8 cellular contexts compared by ENCODE assay signal in the genomic region with DNA sequence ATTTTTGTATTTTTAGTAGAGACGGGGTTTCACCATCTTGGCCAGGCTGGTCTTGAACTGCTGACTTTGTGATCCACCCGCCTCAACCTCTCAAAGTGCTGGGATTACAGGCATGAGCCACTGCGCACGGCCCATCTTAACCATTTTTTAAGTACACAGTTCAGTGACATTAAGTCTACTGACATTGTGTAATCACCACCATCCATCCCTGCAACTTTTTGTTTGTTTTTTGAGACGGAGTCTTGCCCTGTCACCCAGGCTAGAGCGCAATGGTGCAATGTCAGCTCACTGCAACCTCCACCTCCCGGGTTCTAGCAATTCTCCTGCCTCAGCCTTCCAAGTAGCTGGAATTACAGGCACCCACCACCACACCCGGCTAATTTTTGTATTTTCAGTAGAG. TPM values are rescaled to one million over a fixed set of nuclear protein-coding genes. Genes with fewer than 3 reads are reported as not detected.
A peak's percentile ranks its signal among the peaks of the same experiment; 100 is the strongest.
DNase-seq lines count a peak whose midpoint lies in the region; ATAC-seq, FAIRE-seq and TF ChIP-seq lines count a peak whose summit lies in the region.
"Not testable (repeated sequence)": the region's sequence is repeated elsewhere in the genome, so short reads cannot be mapped to it uniquely, and the experiment has no call there.

No MANE protein-coding gene starts in this region.

- H3K9ac ChIP-seq in IMR-90 (ENCODE audit: low read depth, low read length); K562 (ENCODE audit: insufficient read depth in 1 of 2, low read depth in 2 of 2, low read length in 2 of 2); HepG2 (ENCODE audit: insufficient read depth, low read depth, low read length): not testable (repeated sequence)

- H3K27ac Mint-ChIP-seq in WTC11: not testable (repeated sequence)
- peak overlapping the region; percentile 42 for H3K27ac Mint-ChIP-seq in activated CD8-positive, alpha-beta memory T cell treated with anti-CD3 and anti-CD28 coated beads, Interleukin-2, amount 10 ng/mL, durations not matched to agents 7 days and 5 days
- H3K27ac Mint-ChIP-seq in activated T-helper 17 cell treated with anti-CD3 and anti-CD28 coated beads, Interleukin-2, amount 50 U/mL, for 72 hours: peak overlapping the region; percentile 41
- H3K27ac Mint-ChIP-seq in stimulated activated naive B cell treated with anti-CD40 and anti-IgM and Interleukin-4, amounts not matched to agents 10 μg/mL and 1 μg/mL and 100 μg/mL, for 72 hours: peak overlapping the region; percentile 25

- in situ Hi-C loops in IMR-90 (cut with MboI; ENCODE audit: low sequenced_read_pairs); K562 (cut with MboI); HepG2 (cut with HindIII; ENCODE audit: extremely low pct_ligation_motif_present, low pct_unique_long_range_greater_than_20kb): not testable (repeated sequence)

- POLR2A ChIA-PET in IMR-90 (lab: Charles Lee; ENCODE audit: unreplicated experiment); WTC11 (lab: Charles Lee); HepG2 (lab: Yijun Ruan, JAX): not testable (repeated sequence)
- POLR2A ChIA-PET in K562 (lab: Yijun Ruan, JAX): interaction anchor here (0.9 kb wide), 1 partner anchor 9 kb away, joined by 3 read pairs; no protein-coding TSS in a partner anchor

- H3K79me1 ChIP-seq in IMR-90 (ENCODE audit: low read depth in 1 of 2, low read length in 2 of 2): peaks cover 41 to 51% of the 10 kb centered on the region in 2 experiments

- TF ChIP-seq EP300 in K562 (IDR thresholded peaks at IDR 0.05; ENCODE audit: low read length); HepG2 (IDR thresholded peaks at IDR 0.05; ENCODE audit: low read depth in 2 of 2, low read length in 2 of 2); HepG2 (CRISPR knock-in tag; IDR thresholded peaks at IDR 0.05; ENCODE audit: borderline replicate concordance): not testable (repeated sequence)

- not testable (repeated sequence) for H3K14ac ChIP-seq in IMR-90 (replicated peaks; ENCODE audit: low read depth, low read length)

- not testable (repeated sequence) for TF ChIP-seq RAD21 in IMR-90 (IDR thresholded peaks at IDR 0.05; ENCODE audit: low read length); K562 (CRISPR knock-in tag; conservative IDR thresholded peaks at IDR 0.05 in 1 of 2, IDR thresholded peaks at IDR 0.05 in 1 of 2); HepG2 (CRISPR knock-in tag; IDR thresholded peaks at IDR 0.05)

- H3K23ac ChIP-seq in IMR-90 (ENCODE audit: low read depth, low read length): not testable (repeated sequence)

- WGBS in IMR-90 (ENCODE audit: extremely low coverage in 2 of 2, insufficient read length in 1 of 2), 2 experiments: 100% methylated on average over 2 of the region's 8 CpGs; no CpG with 5 or more reads in 1 of the 2 experiments
- 86% methylated on average over 8 of the region's 8 CpGs for WGBS in K562 (ENCODE audit: insufficient coverage, low coverage, missing lambda C conversion rate)
- 82% methylated on average over 8 of the region's 8 CpGs for WGBS in HepG2 (ENCODE audit: low lambda C conversion rate)
- 56% methylated on average over 8 of the region's 8 CpGs for WGBS in right lobe of liver (ENCODE audit: insufficient coverage, low coverage, low lambda C conversion rate, missing lambda C conversion rate)

- H2BK120ac ChIP-seq in IMR-90 (ENCODE audit: low read depth, low read length): not testable (repeated sequence)

- peaks cover 13% of the 10 kb centered on the region for H3K4me1 Mint-ChIP-seq in WTC11
- H3K4me1 Mint-ChIP-seq in activated CD8-positive, alpha-beta memory T cell treated with anti-CD3 and anti-CD28 coated beads, Interleukin-2, amount 10 ng/mL, durations not matched to agents 7 days and 5 days: peaks cover 13% of the 10 kb centered on the region
- H3K4me1 Mint-ChIP-seq in activated T-helper 17 cell treated with anti-CD3 and anti-CD28 coated beads, Interleukin-2, amount 50 U/mL, for 72 hours: peaks cover 34% of the 10 kb centered on the region
- peaks cover 17 to 26% of the 10 kb centered on the region in 2 donors for H3K4me1 Mint-ChIP-seq in stimulated activated naive B cell treated with anti-CD40 and anti-IgM and Interleukin-4, amounts not matched to agents 10 μg/mL and 1 μg/mL and 100 μg/mL, for 72 hours

- H2AFZ ChIP-seq in IMR-90 (replicated peaks; ENCODE audit: low read length, poor library complexity); K562 (ENCODE audit: low read depth, low read length); HepG2 (ENCODE audit: low read length): not testable (repeated sequence)

- H3K56ac ChIP-seq in IMR-90 (ENCODE audit: extremely low read depth, insufficient read depth, low read length): not testable (repeated sequence)

- H3K4me3 ChIP-seq in IMR-90 (ENCODE audit: insufficient read depth, low read depth, low read length); K562; HepG2 (replicated peaks in 1 of 3; ENCODE audit: insufficient read depth in 1 of 3, low read depth in 2 of 3, low read length in 3 of 3); right lobe of liver: not testable (repeated sequence)

- H4K91ac ChIP-seq in IMR-90 (ENCODE audit: insufficient read depth, low read depth, low read length): not testable (repeated sequence)

- not testable (repeated sequence) for BruUV-seq in IMR-90 (replicated peaks; lab: Mats Ljungman, UMichigan); K562 (replicated peaks; lab: Mats Ljungman, UMichigan); HepG2 (replicated peaks; lab: Mats Ljungman, UMichigan)

- H3K36me3 ChIP-seq in IMR-90 (ENCODE audit: control insufficient read depth, insufficient read depth, low read length): peaks cover 26% of the 10 kb centered on the region
- peaks cover 72% of the 10 kb centered on the region for H3K36me3 ChIP-seq in K562 (ENCODE audit: control insufficient read depth, insufficient read depth, low read length)
- H3K36me3 ChIP-seq in HepG2 (replicated peaks in 1 of 2; ENCODE audit: control insufficient read depth in 1 of 2, insufficient read depth in 2 of 2, low read length in 2 of 2): peaks cover 15 to 47% of the 10 kb centered on the region in 2 experiments
- not testable (repeated sequence) for H3K36me3 ChIP-seq in right lobe of liver

- CTCF ChIA-PET in IMR-90 (lab: Yijun Ruan, JAX); activated CD8-positive, alpha-beta memory T cell treated with anti-CD3 and anti-CD28 coated beads, Interleukin-2, amount 10 ng/mL, durations not matched to agents 7 days and 5 days (lab: Charles Lee); K562 (lab: Yijun Ruan, JAX; ENCODE audit: low intra/inter-chr PET ratio); HepG2 (lab: Yijun Ruan, JAX; ENCODE audit: low intra/inter-chr PET ratio, low total read pairs): not testable (repeated sequence)
- CTCF ChIA-PET in WTC11 (lab: Charles Lee): interaction anchor here (0.8 kb wide), 1 partner anchor 42 kb away, joined by 3 read pairs; no protein-coding TSS in a partner anchor

- not testable (repeated sequence) for H3K27me3 ChIP-seq in IMR-90 (ENCODE audit: control insufficient read depth, insufficient read depth, low read length); K562 (ENCODE audit: control insufficient read depth in 2 of 2, insufficient read depth in 2 of 2, low read length in 2 of 2); HepG2 (ENCODE audit: control insufficient read depth in 1 of 2, insufficient read depth in 2 of 2, low read length in 2 of 2); right lobe of liver

- not testable (repeated sequence) for FAIRE-seq in K562 (lab: Jason Lieb, UNC); HepG2 (lab: Jason Lieb, UNC)

- H3K79me2 ChIP-seq in K562 (ENCODE audit: control insufficient read depth, insufficient read depth, low read length): peaks cover 18% of the 10 kb centered on the region
- not testable (repeated sequence) for H3K79me2 ChIP-seq in HepG2 (ENCODE audit: insufficient read depth, low read length)

- peaks cover 25% of the 10 kb centered on the region; the same call in 1 of the 2 replicates for H4K20me1 ChIP-seq in IMR-90 (ENCODE audit: insufficient read depth, low read length)
- H4K20me1 ChIP-seq in K562 (replicated peaks; ENCODE audit: control insufficient read depth, insufficient read depth, low read length); HepG2 (ENCODE audit: insufficient read depth, low read length): not testable (repeated sequence)

- H2BK15ac ChIP-seq in IMR-90 (ENCODE audit: low read depth, low read length): not testable (repeated sequence)

- not testable (repeated sequence) for H3K9me3 Mint-ChIP-seq in WTC11; activated CD8-positive, alpha-beta memory T cell treated with anti-CD3 and anti-CD28 coated beads, Interleukin-2, amount 10 ng/mL, durations not matched to agents 7 days and 5 days (ENCODE audit: low read depth); activated T-helper 17 cell treated with anti-CD3 and anti-CD28 coated beads, Interleukin-2, amount 50 U/mL, for 72 hours; stimulated activated naive B cell treated with anti-CD40 and anti-IgM and Interleukin-4, amounts not matched to agents 10 μg/mL and 1 μg/mL and 100 μg/mL, for 72 hours

- not testable (repeated sequence) for DNase-seq in IMR-90; WTC11 (ENCODE audit: low spot score); activated CD8-positive, alpha-beta memory T cell treated with anti-CD3 and anti-CD28 coated beads, Interleukin-2, amount 10 ng/mL, durations not matched to agents 7 days and 5 days; K562 (ENCODE audit: extremely low read depth in 1 of 4, low spot score in 3 of 4); stimulated activated naive B cell treated with anti-CD40 and anti-IgM and Interleukin-4, amounts not matched to agents 10 μg/mL and 1 μg/mL and 100 μg/mL, for 72 hours
- DNase-seq in HepG2 (ENCODE audit: low spot score) (peak; percentile 43), right lobe of liver (peak in 2 of 3 donors; percentile 31 to 60)

- not testable (repeated sequence) for H3K27ac ChIP-seq in IMR-90 (ENCODE audit: insufficient read depth, low read length); K562 (ENCODE audit: extremely low read depth, low read depth, low read length); HepG2 (ENCODE audit: extremely low read length, insufficient read depth, low read length)
- peak overlapping the region in 1 of 3 donors; percentile 20 for H3K27ac ChIP-seq in right lobe of liver

- H4K8ac ChIP-seq in IMR-90 (ENCODE audit: low read depth in 2 of 2, low read length in 2 of 2): not testable (repeated sequence)

- not testable (repeated sequence) for H4K5ac ChIP-seq in IMR-90 (ENCODE audit: low read depth, low read length)

- not testable (repeated sequence) for H2BK20ac ChIP-seq in IMR-90 (ENCODE audit: low read depth, low read length)

- H3K9me1 ChIP-seq in IMR-90 (ENCODE audit: insufficient read depth, low read length): peaks cover 10% of the 10 kb centered on the region; the same call in 1 of the 2 replicates
- H3K9me1 ChIP-seq in K562 (ENCODE audit: control insufficient read depth, insufficient read depth, low read length): not testable (repeated sequence)

- not testable (repeated sequence) for H3K18ac ChIP-seq in IMR-90 (ENCODE audit: low read depth, low read length)

- peaks cover 29% of the 10 kb centered on the region for H3K36me3 Mint-ChIP-seq in WTC11
- peaks cover 46% of the 10 kb centered on the region for H3K36me3 Mint-ChIP-seq in activated CD8-positive, alpha-beta memory T cell treated with anti-CD3 and anti-CD28 coated beads, Interleukin-2, amount 10 ng/mL, durations not matched to agents 7 days and 5 days
- peaks cover 92% of the 10 kb centered on the region for H3K36me3 Mint-ChIP-seq in activated T-helper 17 cell treated with anti-CD3 and anti-CD28 coated beads, Interleukin-2, amount 50 U/mL, for 72 hours (ENCODE audit: low read depth)
- peaks cover 17 to 40% of the 10 kb centered on the region in 2 donors for H3K36me3 Mint-ChIP-seq in stimulated activated naive B cell treated with anti-CD40 and anti-IgM and Interleukin-4, amounts not matched to agents 10 μg/mL and 1 μg/mL and 100 μg/mL, for 72 hours

- ATAC-seq in IMR-90 (ENCODE audit: low read depth); WTC11; activated CD8-positive, alpha-beta memory T cell treated with anti-CD3 and anti-CD28 coated beads, Interleukin-2, amount 10 ng/mL, durations not matched to agents 7 days and 5 days; activated T-helper 17 cell treated with anti-CD3 and anti-CD28 coated beads, Interleukin-2, amount 50 U/mL, for 72 hours (replicated peaks); K562; stimulated activated naive B cell treated with anti-CD40 and anti-IgM and Interleukin-4, amounts not matched to agents 10 μg/mL and 1 μg/mL and 100 μg/mL, for 72 hours (replicated peaks): not testable (repeated sequence)
- ATAC-seq in HepG2 (peak; percentile 22; the same call in 1 of the 3 replicates), right lobe of liver (peak; percentile 81 to 96 (median 87))

- H3K4me1 ChIP-seq in IMR-90 (ENCODE audit: control insufficient read depth, insufficient read depth, low read length); K562 (replicated peaks in 1 of 2; ENCODE audit: control insufficient read depth in 2 of 2, insufficient read depth in 2 of 2, low read length in 2 of 2); HepG2 (ENCODE audit: insufficient read depth, low read length); right lobe of liver: not testable (repeated sequence)

- dilution Hi-C loops in IMR-90 (cut with HindIII; ENCODE audit: low sequenced_read_pairs, unreplicated experiment): not testable (repeated sequence)

- not testable (repeated sequence) for H3K27me3 Mint-ChIP-seq in WTC11 (ENCODE audit: low read depth); activated CD8-positive, alpha-beta memory T cell treated with anti-CD3 and anti-CD28 coated beads, Interleukin-2, amount 10 ng/mL, durations not matched to agents 7 days and 5 days; activated T-helper 17 cell treated with anti-CD3 and anti-CD28 coated beads, Interleukin-2, amount 50 U/mL, for 72 hours; stimulated activated naive B cell treated with anti-CD40 and anti-IgM and Interleukin-4, amounts not matched to agents 10 μg/mL and 1 μg/mL and 100 μg/mL, for 72 hours

- H3K4ac ChIP-seq in IMR-90 (ENCODE audit: low read depth, low read length): not testable (repeated sequence)

- not testable (repeated sequence) for TF ChIP-seq POLR2A in IMR-90 (IDR thresholded peaks at IDR 0.05; ENCODE audit: low read depth, low read length); K562 (conservative IDR thresholded peaks at IDR 0.05); HepG2 (IDR thresholded peaks at IDR 0.05; ENCODE audit: insufficient read depth in 1 of 2, low read depth in 2 of 2, low read length in 2 of 2); right lobe of liver (IDR thresholded peaks at IDR 0.05)

- intact Hi-C loops in IMR-90 (cut with micrococcal nuclease); K562 (cut with micrococcal nuclease); HepG2 (cut with micrococcal nuclease; ENCODE audit: unreplicated experiment); right lobe of liver (cut with DNase I): not testable (repeated sequence)

- not testable (repeated sequence) for H2AK5ac ChIP-seq in IMR-90 (ENCODE audit: low read depth, low read length)

- H3K4me2 ChIP-seq in IMR-90 (ENCODE audit: low read depth, low read length); K562 (ENCODE audit: insufficient read depth, low read length); HepG2 (ENCODE audit: low read depth, low read length): not testable (repeated sequence)

- H3K4me3 Mint-ChIP-seq in WTC11; activated CD8-positive, alpha-beta memory T cell treated with anti-CD3 and anti-CD28 coated beads, Interleukin-2, amount 10 ng/mL, durations not matched to agents 7 days and 5 days; activated T-helper 17 cell treated with anti-CD3 and anti-CD28 coated beads, Interleukin-2, amount 50 U/mL, for 72 hours; stimulated activated naive B cell treated with anti-CD40 and anti-IgM and Interleukin-4, amounts not matched to agents 10 μg/mL and 1 μg/mL and 100 μg/mL, for 72 hours: not testable (repeated sequence)

- not testable (repeated sequence) for H3K9me3 ChIP-seq in IMR-90 (ENCODE audit: control insufficient read depth, insufficient read depth, low read length); K562 (replicated peaks; ENCODE audit: control insufficient read depth, insufficient read depth, low read depth, low read length); HepG2 (ENCODE audit: low read length); right lobe of liver

- not testable (repeated sequence) for H2AK9ac ChIP-seq in IMR-90 (replicated peaks; ENCODE audit: low read depth, low read length, poor library complexity)

- not testable (repeated sequence) for TF ChIP-seq CTCF in IMR-90 (conservative IDR thresholded peaks at IDR 0.05; ENCODE audit: low read depth, low read length); WTC11 (IDR thresholded peaks at IDR 0.05); K562 (IDR thresholded peaks at IDR 0.05 in 2 of 3, conservative IDR thresholded peaks at IDR 0.05 in 1 of 3; ENCODE audit: insufficient read depth in 2 of 3, low read depth in 1 of 3, low read length in 3 of 3); HepG2 (CRISPR knock-in tag; IDR thresholded peaks at IDR 0.05); right lobe of liver (IDR thresholded peaks at IDR 0.05)

- not testable (repeated sequence) for H2BK5ac ChIP-seq in IMR-90 (ENCODE audit: low read depth, low read length, poor library complexity, severe bottlenecking)

RNA-seq across cellular contexts. Expression of a gene that starts 55.2 kb away (rescaled TPM):
- total RNA-seq in IMR-90 (2012; rRNA removed): 38.2 and 59.7 TPM in 2 replicates
- 32.9 and 41.3 TPM in 2 replicates for polyA plus RNA-seq in IMR-90 (2012; rRNA removed)
- 13.1 and 45.1 TPM in 2 replicates for polyA plus RNA-seq in IMR-90 (2012; cell fraction: cytosol; rRNA removed)
- 29.5 and 36.1 TPM in 2 replicates for polyA plus RNA-seq in IMR-90 (2012; cell fraction: nucleus; rRNA removed; ENCODE audit: low replicate concordance)
- total RNA-seq in WTC11 (2021): 88.7 to 101 TPM (median 95.4 TPM) in 3 replicates
- 10 to 100 TPM; 74.7 to 81.4 TPM for total RNA-seq in activated CD8-positive, alpha-beta memory T cell treated with anti-CD3 and anti-CD28 coated beads, Interleukin-2, amount 10 ng/mL, durations not matched to agents 7 days and 5 days
- total RNA-seq in activated T-helper 17 cell treated with anti-CD3 and anti-CD28 coated beads, Interleukin-2, amount 50 U/mL, for 72 hours: 10 to 100 TPM; 51.7 to 74.1 TPM
- total RNA-seq in K562 (2011; cell fraction: chromatin; rRNA removed; ENCODE audit: low replicate concordance): 32.6 and 51.8 TPM in 2 replicates
- 35.0 and 40.7 TPM in 2 replicates for total RNA-seq in K562 (2011; cell fraction: nucleolus; rRNA removed)
- total RNA-seq in K562 (2011; cell fraction: nucleoplasm; rRNA removed): 39.6 and 50.8 TPM in 2 replicates
- 54.4 and 56.9 TPM in 2 replicates for total RNA-seq in K562 (2014; rRNA removed)
- total RNA-seq in K562 (2014; rRNA removed; fragmentation: Illumina TruSeq; extraction: Trizol): 60.8 and 68.2 TPM in 2 replicates
- 55.3 and 60.2 TPM in 2 replicates for total RNA-seq in K562 (2015; rRNA removed; fragmentation: Illumina TruSeq; extraction: Trizol)
- 84.9 and 94.6 TPM in 2 replicates for total RNA-seq in K562 (2021)
- polyA plus RNA-seq in K562 (2011; rRNA removed): 49.2 and 55.1 TPM in 2 replicates
- polyA plus RNA-seq in K562 (2011; cell fraction: cytosol; rRNA removed): 27.6 and 37.7 TPM in 2 replicates
- 18.4 and 26.1 TPM in 2 replicates for polyA plus RNA-seq in K562 (2011; cell fraction: nucleus; rRNA removed)
- 48.8 and 61.6 TPM in 2 replicates for polyA plus RNA-seq in K562 (2012)
- polyA plus RNA-seq in K562 (2014; fragmentation: Illumina TruSeq; extraction: Trizol): 66.4 and 73.3 TPM in 2 replicates
- 10 to 100 TPM; 18.8 to 21.5 TPM for polyA plus RNA-seq in K562 (2014; fragmentation: Nextera tagmentation; extraction: Ambion mirVana)
- polyA plus RNA-seq in K562 (2014; rRNA removed): 43.9 and 48.7 TPM in 2 replicates
- 76.6 and 82.5 TPM in 2 replicates for polyA minus RNA-seq in K562 (2011; rRNA and poly(A)+ RNA removed)
- 33.6 and 42.7 TPM in 2 replicates for polyA minus RNA-seq in K562 (2011; cell fraction: cytosol; rRNA and poly(A)+ RNA removed)
- 27.1 and 40.3 TPM in 2 replicates for polyA minus RNA-seq in K562 (2011; cell fraction: nucleus; rRNA and poly(A)+ RNA removed)
- total RNA-seq in HepG2 (2016; rRNA removed; fragmentation: Illumina TruSeq; extraction: Trizol): 84.5 and 102 TPM in 2 replicates
- total RNA-seq in HepG2 (2016; cell fraction: cytosol; rRNA removed; fragmentation: Illumina TruSeq; extraction: Trizol; ENCODE audit: low read depth): 20.7 and 21.6 TPM in 2 replicates
- total RNA-seq in HepG2 (2016; cell fraction: insoluble cytoplasmic fraction; rRNA removed; fragmentation: Illumina TruSeq; extraction: Trizol): 86.0 and 93.9 TPM in 2 replicates
- 76.0 and 82.4 TPM in 2 replicates for total RNA-seq in HepG2 (2016; cell fraction: membrane; rRNA removed; fragmentation: Illumina TruSeq; extraction: Trizol)
- 42.1 and 43.2 TPM in 2 replicates for total RNA-seq in HepG2 (2016; cell fraction: nucleus; rRNA removed; fragmentation: Illumina TruSeq; extraction: Trizol)
- polyA plus RNA-seq in HepG2 (2011; rRNA removed): 52.5 and 59.5 TPM in 2 replicates
- polyA plus RNA-seq in HepG2 (2011; cell fraction: cytosol; rRNA removed): 36.8 and 52.8 TPM in 2 replicates
- 22.0 TPM in 2 replicates for polyA plus RNA-seq in HepG2 (2011; cell fraction: nucleus; rRNA removed)
- 57.7 and 69.6 TPM in 2 replicates for polyA plus RNA-seq in HepG2 (2012)
- polyA plus RNA-seq in HepG2 (2016; cell fraction: cytosol; fragmentation: Illumina TruSeq; extraction: Trizol; ENCODE audit: low read depth): 12.8 and 16.5 TPM in 2 replicates
- 135 and 138 TPM in 2 replicates for polyA plus RNA-seq in HepG2 (2016; cell fraction: insoluble cytoplasmic fraction; fragmentation: Illumina TruSeq; extraction: Trizol; ENCODE audit: low read depth)
- 56.5 and 60.8 TPM in 2 replicates for polyA plus RNA-seq in HepG2 (2016; cell fraction: membrane; fragmentation: Illumina TruSeq; extraction: Trizol; ENCODE audit: low read depth)
- polyA plus RNA-seq in HepG2 (2016; cell fraction: nucleus; fragmentation: Illumina TruSeq; extraction: Trizol; ENCODE audit: insufficient read depth, low read depth): 72.8 and 76.3 TPM in 2 replicates
- 91.4 and 138 TPM in 2 replicates for polyA minus RNA-seq in HepG2 (2011; rRNA and poly(A)+ RNA removed; ENCODE audit: low replicate concordance)
- polyA minus RNA-seq in HepG2 (2011; cell fraction: cytosol; rRNA and poly(A)+ RNA removed): 69.1 and 70.2 TPM in 2 replicates
- 52.3 and 58.3 TPM in 2 replicates for polyA minus RNA-seq in HepG2 (2011; cell fraction: nucleus; rRNA and poly(A)+ RNA removed)
- 100 to 1,000 TPM in 3 of 6 experiments, 10 to 100 TPM in 3; 59.1 to 141 (median 95.9) TPM for total RNA-seq in right lobe of liver
